Comparison of ENCODE assay signal across 9 cellular contexts in genomic region chr15:38565287-38565670, GRCh38. TPM values are rescaled to one million over a fixed set of nuclear protein-coding genes. Genes with fewer than 3 reads are reported as not detected.
DNase-seq lines count a peak whose midpoint lies in the region; ATAC-seq and TF ChIP-seq lines count a peak whose summit lies in the region.
"Had no signal": no experiment of that assay in that cellular context is flagged by ENCODE, and none has a peak within 500 bp of the region (broad histone marks: within the 10 kb centered on the region; RNA-seq: fewer than 3 reads in every experiment).

No MANE protein-coding gene starts in this region.

- H3K27ac Mint-ChIP-seq in CD8-positive, alpha-beta memory T cell, result peak overlapping the region; percentile 3 to 92 (median 84)

- no peaks in the 10 kb centered on the region for H3K27me3 ChIP-seq in CD8-positive, alpha-beta memory T cell (ENCODE audit: insufficient read depth, low read length, poor library complexity, severe bottlenecking)
- no peaks in the 10 kb centered on the region for H3K27me3 ChIP-seq in effector memory CD4-positive, alpha-beta T cell (replicated peaks; ENCODE audit: control insufficient read depth, insufficient read depth, low read length, poor library complexity, severe bottlenecking)
- peaks cover 36% of the 10 kb centered on the region for H3K27me3 ChIP-seq in neutrophil

- H3K9me3 ChIP-seq in CD8-positive, alpha-beta memory T cell (ENCODE audit: low read length), result no peaks in the 10 kb centered on the region
- no peaks in the 10 kb centered on the region for H3K9me3 ChIP-seq in effector memory CD4-positive, alpha-beta T cell (ENCODE audit: control insufficient read depth, low read length)
- H3K9me3 ChIP-seq in neutrophil, result no peaks in the 10 kb centered on the region
- H3K9me3 ChIP-seq: upper lobe of right lung had no signal

- no peak for TF ChIP-seq CTCF in neutrophil (IDR thresholded peaks at IDR 0.05)

- CTCF ChIA-PET in CD8-positive, alpha-beta memory T cell (lab: Charles Lee), result interaction anchor here (1.2 to 8.4 kb wide), 13 partner anchors 9 to 132 kb away, joined by 3 to 213 read pairs (median 28); no protein-coding TSS in a partner anchor

- DNase-seq in CD8-positive, alpha-beta memory T cell, result no peak
- no peak for DNase-seq in Jurkat, Clone E6-1 (ENCODE audit: low read depth, low spot score)
- no peak for DNase-seq in effector memory CD4-positive, alpha-beta T cell
- DNase-seq in substantia nigra (lab: John Stamatoyannopoulos, UW) (no peak), ureter (ENCODE audit: low spot score) (no peak)

- no peaks in the 10 kb centered on the region for H3K36me3 ChIP-seq in CD8-positive, alpha-beta memory T cell (ENCODE audit: insufficient read depth, low read length)
- no peaks in the 10 kb centered on the region for H3K36me3 ChIP-seq in effector memory CD4-positive, alpha-beta T cell (ENCODE audit: control insufficient read depth, insufficient read depth, low read length)
- H3K36me3 ChIP-seq in neutrophil, result no peaks in the 10 kb centered on the region
- H3K36me3 ChIP-seq: upper lobe of right lung had no signal

- peak overlapping the region; percentile 56 for H3K4me3 ChIP-seq in CD8-positive, alpha-beta memory T cell (ENCODE audit: low read length)
- peak overlapping the region; percentile 89 for H3K4me3 ChIP-seq in Jurkat, Clone E6-1 (ENCODE audit: low read length)
- H3K4me3 ChIP-seq in effector memory CD4-positive, alpha-beta T cell (ENCODE audit: insufficient read depth, low read depth, low read length, poor library complexity, severe bottlenecking), result peak overlapping the region; percentile 69
- peak overlapping the region; percentile 67 to 74 for H3K4me3 ChIP-seq in neutrophil (ENCODE audit: low read depth in 1 of 2, low read length in 1 of 2)

- H3K27me3 Mint-ChIP-seq in CD8-positive, alpha-beta memory T cell, result no peaks in the 10 kb centered on the region

- peaks cover 8 to 35% (median 11%) of the 10 kb centered on the region in 3 donors for H3K36me3 Mint-ChIP-seq in CD8-positive, alpha-beta memory T cell

- peak overlapping the region; percentile 80 for H3K27ac ChIP-seq in CD8-positive, alpha-beta memory T cell (ENCODE audit: low read depth, low read length)
- H3K27ac ChIP-seq in effector memory CD4-positive, alpha-beta T cell (ENCODE audit: insufficient read depth, low read length, poor library complexity, severe bottlenecking), result peak overlapping the region; percentile 96
- H3K27ac ChIP-seq in neutrophil (no peak overlapping the region), substantia nigra (ENCODE audit: low read depth, low read length, poor library complexity, severe bottlenecking) (no peak overlapping the region)

- ATAC-seq in HG02981 (IDR thresholded peaks at IDR 0.05; ENCODE audit: unreplicated experiment) (no peak), HG03280 (IDR thresholded peaks at IDR 0.05; ENCODE audit: unreplicated experiment) (no peak)

- no peaks in the 10 kb centered on the region for H3K9me3 Mint-ChIP-seq in CD8-positive, alpha-beta memory T cell

- POLR2A ChIA-PET in CD8-positive, alpha-beta memory T cell (lab: Charles Lee), result interaction anchor here (0.7 to 3.9 kb wide), 3 partner anchors 86 to 123 kb away, joined by 3 to 55 read pairs (median 26); no protein-coding TSS in a partner anchor

- H3K4me1 ChIP-seq in CD8-positive, alpha-beta memory T cell (ENCODE audit: insufficient read depth, low read length), result peaks cover 44% of the 10 kb centered on the region
- H3K4me1 ChIP-seq in effector memory CD4-positive, alpha-beta T cell (ENCODE audit: control insufficient read depth, insufficient read depth, low read length, poor library complexity, severe bottlenecking), result peaks cover 38% of the 10 kb centered on the region
- H3K4me1 ChIP-seq in neutrophil (ENCODE audit: control insufficient read depth in 1 of 2, insufficient read depth in 1 of 2, low read depth in 1 of 2, low read length in 1 of 2), result peaks cover 17 to 23% of the 10 kb centered on the region in 2 experiments

- H3K4me1 Mint-ChIP-seq in CD8-positive, alpha-beta memory T cell, result peaks cover 46 to 50% (median 49%) of the 10 kb centered on the region in 3 donors

- peak overlapping the region; percentile 80 to 98 (median 90) for H3K4me3 Mint-ChIP-seq in CD8-positive, alpha-beta memory T cell

RNA-seq across cellular contexts. Expression of gene RASGRP1, which starts 0.7 kb away (rescaled TPM):
- 10 to 100 TPM; 64.7 to 67.9 TPM for total RNA-seq in CD8-positive, alpha-beta memory T cell
- 90.9 TPM for polyA plus RNA-seq in CD8-positive, alpha-beta memory T cell
- 35.1 TPM for polyA plus RNA-seq in Jurkat, Clone E6-1 (2012; ENCODE audit: insufficient read depth, insufficient read length)
- total RNA-seq in ureter, result 1.8 TPM

Comparison
In these comparisons a context has a peak if more than half of its experiments do, and no peak if none do; other contexts are left out.
1. H3K27ac ChIP-seq: peak in CD8-positive, alpha-beta memory T cell (single experiment) and effector memory CD4-positive, alpha-beta T cell (single experiment); none in neutrophil (single experiment) and substantia nigra (single experiment).
2. RNA of gene RASGRP1, which starts 0.7 kb away (total RNA-seq): 64.7 to 67.9 TPM in CD8-positive, alpha-beta memory T cell; 1.8 TPM in ureter (single experiment); every median in the first group is over 10 times any median in the second.
3. Peak in every context shown above with its lines, with median percentiles within 50 percentile points of each other: H3K4me3 ChIP-seq.